23 cellular contexts compared by ENCODE assay signal in genomic region chr3:48202691-48203090, GRCh38. TPM values are rescaled to one million over a fixed set of nuclear protein-coding genes. Genes with fewer than 3 reads are reported as not detected.
A peak's percentile ranks its signal among the peaks of the same experiment; 100 is the strongest.
DNase-seq lines count a peak whose midpoint lies in the region; ATAC-seq, FAIRE-seq and TF ChIP-seq lines count a peak whose summit lies in the region.
"Had no signal": no experiment of that assay in that cellular context is flagged by ENCODE, and none has a peak within 500 bp of the region (broad histone marks: within the 10 kb centered on the region; RNA-seq: fewer than 3 reads in every experiment).

No MANE protein-coding gene starts in this region.

- peak overlapping the region; percentile 78; the same call in 1 of the 2 replicates for H3K27ac Mint-ChIP-seq in WTC11
- H3K27ac Mint-ChIP-seq in endodermal cell = peak overlapping the region; percentile 33
- no peak overlapping the region for H3K27ac Mint-ChIP-seq in glutamatergic neuron (ENCODE audit: unreplicated experiment)
- H3K27ac Mint-ChIP-seq: CD14-positive monocyte; CD4-positive, alpha-beta memory T cell had no signal

- H3K4me3 ChIP-seq in left ventricle myocardium inferior (no peak overlapping the region), endodermal cell (ENCODE audit: low read length) (no peak overlapping the region)
- H3K4me3 ChIP-seq: A549, BLaER1 had no signal

- DNase-seq in cardiac septum (ENCODE audit: low spot score) = peak; percentile 7
- DNase-seq in left ventricle myocardium inferior = no peak
- no peak for DNase-seq in WTC11 (ENCODE audit: low spot score)
- DNase-seq in endodermal cell = no peak
- DNase-seq in glutamatergic neuron = no peak
- DNase-seq in D721Med (ENCODE audit: insufficient read length, low spot score) = no peak
- DNase-seq: CD4-positive, alpha-beta memory T cell; DMS 273 treated with DMSO at 0.1 percent for 48 hours; DMS53; DND-41; EL; GOT3; HCEC 1CT had no signal

- WGBS in endodermal cell (ENCODE audit: insufficient coverage in 1 of 2, insufficient read length in 1 of 2), 2 experiments = 13 to 74% methylated on average over 1 to 5 of the region's 5 CpGs

- no peaks in the 10 kb centered on the region for H3K9me3 Mint-ChIP-seq in WTC11
- no peaks in the 10 kb centered on the region for H3K9me3 Mint-ChIP-seq in endodermal cell
- no peaks in the 10 kb centered on the region for H3K9me3 Mint-ChIP-seq in glutamatergic neuron (ENCODE audit: unreplicated experiment)

- H3K36me3 Mint-ChIP-seq in WTC11 = no peaks in the 10 kb centered on the region
- H3K36me3 Mint-ChIP-seq in endodermal cell (ENCODE audit: low read depth) = no peaks in the 10 kb centered on the region
- H3K36me3 Mint-ChIP-seq in glutamatergic neuron (ENCODE audit: unreplicated experiment) = no peaks in the 10 kb centered on the region
- H3K36me3 Mint-ChIP-seq: CD14-positive monocyte; CD4-positive, alpha-beta memory T cell had no signal

- TF ChIP-seq CTCF in left ventricle myocardium inferior (IDR thresholded peaks at IDR 0.05; ENCODE audit: borderline replicate concordance) (no peak), WTC11 (IDR thresholded peaks at IDR 0.05) (no peak), endodermal cell (conservative IDR thresholded peaks at IDR 0.05) (no peak), glutamatergic neuron (IDR thresholded peaks at IDR 0.05; ENCODE audit: partially characterized antibody, unreplicated experiment) (no peak), D721Med (IDR thresholded peaks at IDR 0.05; ENCODE audit: insufficient read depth, missing control alignments) (no peak)

- no peak overlapping the region for H3K27ac ChIP-seq in left ventricle myocardium inferior (replicated peaks)
- H3K27ac ChIP-seq in endodermal cell (ENCODE audit: low read depth, low read length) = no peak overlapping the region
- H3K27ac ChIP-seq: 22Rv1, A549, BLaER1, KMS-11 had no signal

- CTCF ChIA-PET in WTC11 (lab: Charles Lee) = interaction anchor here (1.0 to 1.3 kb wide), 2 partner anchors 8 to 234 kb away, joined by 3 read pairs; no protein-coding TSS in a partner anchor

- H3K27me3 Mint-ChIP-seq in WTC11 (ENCODE audit: low read depth) (peaks cover 5% of the 10 kb centered on the region), endodermal cell (ENCODE audit: insufficient read depth) (no peaks in the 10 kb centered on the region), glutamatergic neuron (ENCODE audit: unreplicated experiment) (no peaks in the 10 kb centered on the region)

- H3K36me3 ChIP-seq in left ventricle myocardium inferior = no peaks in the 10 kb centered on the region
- H3K36me3 ChIP-seq in endodermal cell (ENCODE audit: control insufficient read depth, insufficient read depth, low read length) = no peaks in the 10 kb centered on the region
- H3K36me3 ChIP-seq: BLaER1 had no signal

- H3K4me1 ChIP-seq in left ventricle myocardium inferior (no peaks in the 10 kb centered on the region), endodermal cell (ENCODE audit: control insufficient read depth, insufficient read depth, low read length) (no peaks in the 10 kb centered on the region)
- H3K4me1 ChIP-seq: A549 had no signal

- POLR2A ChIA-PET in WTC11 (lab: Charles Lee) = no interaction called here

- H3K27me3 ChIP-seq in left ventricle myocardium inferior (ENCODE audit: low read depth) (no peaks in the 10 kb centered on the region), endodermal cell (ENCODE audit: control insufficient read depth, insufficient read depth, low read length, poor library complexity, severe bottlenecking) (no peaks in the 10 kb centered on the region)
- H3K27me3 ChIP-seq: BLaER1 had no signal

- H3K4me3 Mint-ChIP-seq in WTC11 (peak overlapping the region; percentile 2; the same call in 1 of the 2 replicates), endodermal cell (no peak overlapping the region), glutamatergic neuron (ENCODE audit: unreplicated experiment) (no peak overlapping the region)
- H3K4me3 Mint-ChIP-seq: CD14-positive monocyte; CD4-positive, alpha-beta memory T cell had no signal

- no peaks in the 10 kb centered on the region for H3K9me3 ChIP-seq in left ventricle myocardium inferior (replicated peaks)
- H3K9me3 ChIP-seq in endodermal cell (ENCODE audit: control insufficient read depth, low read length) = no peaks in the 10 kb centered on the region
- H3K9me3 ChIP-seq: A549, BLaER1 had no signal

- peaks cover 7% of the 10 kb centered on the region for H3K4me1 Mint-ChIP-seq in WTC11
- H3K4me1 Mint-ChIP-seq in endodermal cell = peaks cover 2% of the 10 kb centered on the region
- no peaks in the 10 kb centered on the region for H3K4me1 Mint-ChIP-seq in glutamatergic neuron (ENCODE audit: low read depth, unreplicated experiment)
- H3K4me1 Mint-ChIP-seq: CD4-positive, alpha-beta memory T cell had no signal

- no peak overlapping the region for H3K9ac ChIP-seq in endodermal cell (ENCODE audit: extremely low read depth, low read length, poor library complexity, severe bottlenecking)
- H3K9ac ChIP-seq: BLaER1, KMS-11 had no signal

- FAIRE-seq in D721Med (lab: Jason Lieb, UNC) = no peak
- FAIRE-seq: A549, G401.6, GM12891, HTR-8/SVneo had no signal

- intact Hi-C loops in cardiac septum (cut with DNase I) = no loop called here
- intact Hi-C loops in left ventricle myocardium inferior (cut with micrococcal nuclease) = no loop called here

- ATAC-seq in WTC11 (peak; percentile 65), HG03342 (IDR thresholded peaks at IDR 0.05; ENCODE audit: unreplicated experiment) (no peak), GM18498 (IDR thresholded peaks at IDR 0.05; ENCODE audit: unreplicated experiment) (no peak)
- ATAC-seq: A549 had no signal

TF ChIP-seq in WTC11, 78 proteins besides CTCF, POLR2A, EP300 and RAD21 (continues in another document):
- TF ChIP-seq ZNF232 (CRISPR knock-in tag; IDR thresholded peaks at IDR 0.05) = no peak
- no peak for TF ChIP-seq ZBTB21 (CRISPR knock-in tag; IDR thresholded peaks at IDR 0.05; ENCODE audit: borderline replicate concordance)
- TF ChIP-seq, protein P1, sequence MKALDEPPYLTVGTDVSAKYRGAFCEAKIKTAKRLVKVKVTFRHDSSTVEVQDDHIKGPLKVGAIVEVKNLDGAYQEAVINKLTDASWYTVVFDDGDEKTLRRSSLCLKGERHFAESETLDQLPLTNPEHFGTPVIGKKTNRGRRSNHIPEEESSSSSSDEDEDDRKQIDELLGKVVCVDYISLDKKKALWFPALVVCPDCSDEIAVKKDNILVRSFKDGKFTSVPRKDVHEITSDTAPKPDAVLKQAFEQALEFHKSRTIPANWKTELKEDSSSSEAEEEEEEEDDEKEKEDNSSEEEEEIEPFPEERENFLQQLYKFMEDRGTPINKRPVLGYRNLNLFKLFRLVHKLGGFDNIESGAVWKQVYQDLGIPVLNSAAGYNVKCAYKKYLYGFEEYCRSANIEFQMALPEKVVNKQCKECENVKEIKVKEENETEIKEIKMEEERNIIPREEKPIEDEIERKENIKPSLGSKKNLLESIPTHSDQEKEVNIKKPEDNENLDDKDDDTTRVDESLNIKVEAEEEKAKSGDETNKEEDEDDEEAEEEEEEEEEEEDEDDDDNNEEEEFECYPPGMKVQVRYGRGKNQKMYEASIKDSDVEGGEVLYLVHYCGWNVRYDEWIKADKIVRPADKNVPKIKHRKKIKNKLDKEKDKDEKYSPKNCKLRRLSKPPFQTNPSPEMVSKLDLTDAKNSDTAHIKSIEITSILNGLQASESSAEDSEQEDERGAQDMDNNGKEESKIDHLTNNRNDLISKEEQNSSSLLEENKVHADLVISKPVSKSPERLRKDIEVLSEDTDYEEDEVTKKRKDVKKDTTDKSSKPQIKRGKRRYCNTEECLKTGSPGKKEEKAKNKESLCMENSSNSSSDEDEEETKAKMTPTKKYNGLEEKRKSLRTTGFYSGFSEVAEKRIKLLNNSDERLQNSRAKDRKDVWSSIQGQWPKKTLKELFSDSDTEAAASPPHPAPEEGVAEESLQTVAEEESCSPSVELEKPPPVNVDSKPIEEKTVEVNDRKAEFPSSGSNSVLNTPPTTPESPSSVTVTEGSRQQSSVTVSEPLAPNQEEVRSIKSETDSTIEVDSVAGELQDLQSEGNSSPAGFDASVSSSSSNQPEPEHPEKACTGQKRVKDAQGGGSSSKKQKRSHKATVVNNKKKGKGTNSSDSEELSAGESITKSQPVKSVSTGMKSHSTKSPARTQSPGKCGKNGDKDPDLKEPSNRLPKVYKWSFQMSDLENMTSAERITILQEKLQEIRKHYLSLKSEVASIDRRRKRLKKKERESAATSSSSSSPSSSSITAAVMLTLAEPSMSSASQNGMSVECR (CRISPR knock-in tag; IDR thresholded peaks at IDR 0.05; ENCODE audit: borderline replicate concordance) = no peak
- no peak for TF ChIP-seq ATF2 (CRISPR knock-in tag; IDR thresholded peaks at IDR 0.05; ENCODE audit: borderline replicate concordance, low read depth)

RNA-seq across cellular contexts. Expression of gene CDC25A, which starts 14.5 kb away (rescaled TPM):
- total RNA-seq in cardiac septum (0.32 TPM), left ventricle myocardium inferior (0.52 TPM), WTC11 (2021) (52.4 to 57.6 TPM (median 54.7 TPM) in 3 replicates), endodermal cell (10 to 100 TPM; 40.4 to 50.9 TPM), glutamatergic neuron (ENCODE audit: unreplicated experiment) (11.8 TPM)
- polyA plus RNA-seq in endodermal cell (2013, experiment 1 of 2) = 35.0 TPM
- polyA plus RNA-seq in endodermal cell (2013, experiment 2 of 2) = 31.3 TPM
- total RNA-seq: CD4-positive, alpha-beta memory T cell had no signal

RNA-seq across cellular contexts. Expression of gene CAMP, which starts 20.6 kb away (rescaled TPM):
- 0.67 TPM for total RNA-seq in cardiac septum
- total RNA-seq in left ventricle myocardium inferior = not detected
- not detected in 3 replicates for total RNA-seq in WTC11 (2021)
- total RNA-seq in endodermal cell = not detected
- polyA plus RNA-seq in endodermal cell (2013, experiment 1 of 2) = not detected
- polyA plus RNA-seq in endodermal cell (2013, experiment 2 of 2) = not detected
- total RNA-seq in glutamatergic neuron (ENCODE audit: unreplicated experiment) = not detected
- total RNA-seq: CD4-positive, alpha-beta memory T cell had no signal
- polyA plus RNA-seq: A549; CD4-positive, alpha-beta memory T cell had no signal

RNA-seq across cellular contexts. Expression of gene ZNF589, which starts 38.2 kb away (rescaled TPM):
- total RNA-seq in cardiac septum (3.4 TPM), left ventricle myocardium inferior (6.6 TPM), WTC11 (2021) (96.1 to 104 TPM (median 102 TPM) in 3 replicates), endodermal cell (10 to 100 TPM; 39.0 to 44.3 TPM), glutamatergic neuron (ENCODE audit: unreplicated experiment) (48.2 TPM)
- polyA plus RNA-seq in endodermal cell (2013, experiment 1 of 2) = 33.8 TPM
- polyA plus RNA-seq in endodermal cell (2013, experiment 2 of 2) = 29.9 TPM
